In genomic region chr5:26482817-26483375, GRCh38 we compare ENCODE assay signal across 8 cellular contexts.
DNase-seq lines count a peak whose midpoint lies in the region; ATAC-seq and TF ChIP-seq lines count a peak whose summit lies in the region.

No MANE protein-coding gene starts in this region.

- peak overlapping the region; percentile 42; the same call in 1 of the 2 replicates for H2AFZ ChIP-seq in OCI-LY1 (ENCODE audit: low read length)

- ATAC-seq in GM19324 (IDR thresholded peaks at IDR 0.05; ENCODE audit: low FRiP score, unreplicated experiment) (no peak), HG02763 (IDR thresholded peaks at IDR 0.05; ENCODE audit: unreplicated experiment) (no peak)

- H3K9me3 ChIP-seq in OCI-LY1 (ENCODE audit: low read length) = no peaks in the 10 kb centered on the region

- no peaks in the 10 kb centered on the region for H3K27me3 ChIP-seq in OCI-LY1 (ENCODE audit: insufficient read depth, low read length)

- H3K27me3 Mint-ChIP-seq in endothelial cell (ENCODE audit: unreplicated experiment) (peaks cover 2% of the 10 kb centered on the region), osteocyte (ENCODE audit: unreplicated experiment) (no peaks in the 10 kb centered on the region)

- H3F3A ChIP-seq in OCI-LY1 (ENCODE audit: insufficient read depth, low read length) = no peaks in the 10 kb centered on the region

- TF ChIP-seq CTCF in GM12864 (IDR thresholded peaks at IDR 0.05; ENCODE audit: low read depth, low read length, missing control alignments) (peak; percentile 46), OCI-LY1 (IDR thresholded peaks at IDR 0.05; ENCODE audit: low read length) (peak; percentile 83), endothelial cell (IDR thresholded peaks at IDR 0.05; ENCODE audit: unreplicated experiment) (peak; percentile 64), osteocyte (IDR thresholded peaks at IDR 0.05) (peak; percentile 36)

- H3K9ac ChIP-seq in OCI-LY1 (ENCODE audit: low read length) = no peak overlapping the region

- H3K79me2 ChIP-seq in OCI-LY1 (ENCODE audit: insufficient read depth, low read length) = no peaks in the 10 kb centered on the region

- peak overlapping the region; percentile 35 for H3K4me2 ChIP-seq in OCI-LY1 (ENCODE audit: low read length)

- H3K27ac Mint-ChIP-seq in endothelial cell (ENCODE audit: unreplicated experiment) (no peak overlapping the region), osteocyte (ENCODE audit: unreplicated experiment) (no peak overlapping the region)

- H3K4me3 ChIP-seq in GM12864 (ENCODE audit: low read depth, low read length) (no peak overlapping the region), OCI-LY1 (ENCODE audit: low read depth, low read length, poor library complexity, severe bottlenecking) (peak overlapping the region; percentile 20)

- no peak for DNase-seq in GM12864 (ENCODE audit: low read depth)
- DNase-seq in HuH-7 (ENCODE audit: low spot score) = peak; percentile 73
- peak; percentile 52 for DNase-seq in endothelial cell (ENCODE audit: low spot score)
- DNase-seq in osteocyte (ENCODE audit: extremely low spot score, unreplicated experiment) = no peak
- no peak for DNase-seq in activated CD8-positive, alpha-beta memory T cell treated with anti-CD3 and anti-CD28 coated beads, Interleukin-2, amount 50 U/mL, for 4 hours

- no peaks in the 10 kb centered on the region for H3K36me3 ChIP-seq in OCI-LY1 (ENCODE audit: insufficient read depth, low read length)

- H3K4me1 ChIP-seq in OCI-LY1 (ENCODE audit: insufficient read depth, low read length, severe bottlenecking) = peaks cover 5% of the 10 kb centered on the region

- no peak overlapping the region for H3K27ac ChIP-seq in OCI-LY1 (ENCODE audit: low read depth, low read length, poor library complexity, severe bottlenecking)

- no peaks in the 10 kb centered on the region for H3K4me1 Mint-ChIP-seq in endothelial cell (ENCODE audit: unreplicated experiment)
- H3K4me1 Mint-ChIP-seq in osteocyte (ENCODE audit: unreplicated experiment) = no peaks in the 10 kb centered on the region

- H3K4me3 Mint-ChIP-seq in endothelial cell (ENCODE audit: unreplicated experiment) (no peak overlapping the region), osteocyte (ENCODE audit: unreplicated experiment) (no peak overlapping the region)

- H3K36me3 Mint-ChIP-seq in endothelial cell (ENCODE audit: low read depth, unreplicated experiment) = no peaks in the 10 kb centered on the region
- no peaks in the 10 kb centered on the region for H3K36me3 Mint-ChIP-seq in osteocyte (ENCODE audit: unreplicated experiment)

- H3K9me3 Mint-ChIP-seq in endothelial cell (ENCODE audit: unreplicated experiment) (no peaks in the 10 kb centered on the region), osteocyte (ENCODE audit: unreplicated experiment) (peaks cover 23% of the 10 kb centered on the region)

- H3K9me2 ChIP-seq in OCI-LY1 (ENCODE audit: low read depth, low read length) = no peaks in the 10 kb centered on the region

- no peaks in the 10 kb centered on the region for H4K20me1 ChIP-seq in OCI-LY1 (ENCODE audit: insufficient read depth, low read length)

Comparison
In these comparisons a context has a peak if more than half of its experiments do, and no peak if none do; other contexts are left out.
1. DNase-seq: peak in HuH-7 (single experiment) and endothelial cell (single experiment); none in GM12864 (single experiment), osteocyte (single experiment) and activated CD8-positive, alpha-beta memory T cell treated with anti-CD3 and anti-CD28 coated beads, Interleukin-2, amount 50 U/mL, for 4 hours (single experiment).
2. Peak in every context shown above with its lines, with median percentiles within 50 percentile points of each other: CTCF ChIP-seq.